ENCODE assay signal across 25 cellular contexts in the genomic region with DNA sequence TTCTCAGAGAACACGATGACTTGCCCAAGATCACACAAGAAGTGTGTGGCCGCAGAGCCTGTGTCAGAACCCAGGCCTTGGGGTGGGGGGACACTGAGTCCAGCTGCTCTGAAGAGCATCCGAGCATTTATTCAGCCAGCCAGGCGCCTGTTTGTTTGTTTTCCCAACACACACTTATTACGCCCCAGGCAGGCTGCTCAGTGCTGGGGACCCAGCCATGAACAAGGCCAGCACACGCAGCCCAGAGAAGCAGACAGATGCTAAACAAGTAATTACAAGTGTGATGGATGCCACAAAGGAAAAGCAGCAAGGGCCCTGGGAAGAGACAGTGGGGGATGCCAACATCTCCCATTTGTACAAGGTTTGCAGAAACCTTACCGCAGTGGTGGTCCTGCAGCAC. TPM values are rescaled to one million over a fixed set of nuclear protein-coding genes. Genes with fewer than 3 reads are reported as not detected.
A peak's percentile ranks its signal among the peaks of the same experiment; 100 is the strongest.
DNase-seq lines count a peak whose midpoint lies in the region; ATAC-seq, FAIRE-seq and TF ChIP-seq lines count a peak whose summit lies in the region.
"Had no signal": no experiment of that assay in that cellular context is flagged by ENCODE, and none has a peak within 500 bp of the region (broad histone marks: within the 10 kb centered on the region; RNA-seq: fewer than 3 reads in every experiment).

No MANE protein-coding gene starts in this region.

- H3K27ac Mint-ChIP-seq in dendritic cell treated with granulocyte-macrophage colony-stimulating factor and Interleukin-4, amounts not matched to agents 40 ng/mL and 50 ng/mL, for 4 days, result peak overlapping the region; percentile 76
- no peak overlapping the region for H3K27ac Mint-ChIP-seq in HFFc6
- H3K27ac Mint-ChIP-seq: activated naive CD4-positive, alpha-beta T cell treated with anti-CD3 and anti-CD28 coated beads, Interleukin-2, amount 10 ng/mL, durations not matched to agents 7 days and 5 days; T-helper 1 cell treated with Interleukin-12 subunit alpha and Interleukin-12 subunit beta and Interleukin-4 antibody, amounts not matched to agents 30 μg/mL and 1 μg/mL, for 36 hours had no signal

- no peaks in the 10 kb centered on the region for H3K9me3 ChIP-seq in small intestine (ENCODE audit: control insufficient read depth, low read depth)
- H3K9me3 ChIP-seq: mucosa of descending colon, psoas muscle, suprapubic skin had no signal

- intact Hi-C loops in dendritic cell treated with granulocyte-macrophage colony-stimulating factor and Interleukin-4, amounts not matched to agents 40 ng/mL and 50 ng/mL, for 4 days (cut with micrococcal nuclease), result no loop called here
- intact Hi-C loops in cardiac septum (cut with DNase I), result no loop called here

- TF ChIP-seq CTCF in HFFc6 (IDR thresholded peaks at IDR 0.05), result no peak

- peaks cover 6% of the 10 kb centered on the region for H3K9me3 Mint-ChIP-seq in dendritic cell treated with granulocyte-macrophage colony-stimulating factor and Interleukin-4, amounts not matched to agents 40 ng/mL and 50 ng/mL, for 4 days
- H3K9me3 Mint-ChIP-seq in HFFc6, result no peaks in the 10 kb centered on the region
- H3K9me3 Mint-ChIP-seq: activated naive CD4-positive, alpha-beta T cell treated with anti-CD3 and anti-CD28 coated beads, Interleukin-2, amount 10 ng/mL, durations not matched to agents 7 days and 5 days; central memory CD8-positive, alpha-beta T cell; neural crest cell; T-helper 1 cell treated with Interleukin-12 subunit alpha and Interleukin-12 subunit beta and Interleukin-4 antibody, amounts not matched to agents 30 μg/mL and 1 μg/mL, for 36 hours had no signal

- H3K27ac ChIP-seq in small intestine (ENCODE audit: low read depth in 1 of 2, low read length in 1 of 2), result peak overlapping the region; percentile 58 to 91
- H3K27ac ChIP-seq: psoas muscle, suprapubic skin had no signal

- no peak overlapping the region for H3K4me3 ChIP-seq in small intestine (ENCODE audit: low read depth in 1 of 2, low read length in 2 of 2)
- H3K4me3 ChIP-seq: BLaER1 treated with 17β-estradiol and CSF1 and Interleukin-3, amounts not matched to agents 10 nM and 100 nM; mucosa of descending colon; psoas muscle; suprapubic skin had no signal

- WGBS in small intestine, 3 donors, result 63 to 81% (median 73%) methylated on average over 7 of the region's 7 CpGs

- peaks cover 0 to 21% of the 10 kb centered on the region in 2 donors for H3K4me1 ChIP-seq in small intestine (ENCODE audit: control insufficient read depth in 2 of 2, insufficient read depth in 1 of 2, low read depth in 1 of 2, low read length in 1 of 2)
- H3K4me1 ChIP-seq: suprapubic skin had no signal

- peaks cover 34% of the 10 kb centered on the region for H3K27me3 Mint-ChIP-seq in dendritic cell treated with granulocyte-macrophage colony-stimulating factor and Interleukin-4, amounts not matched to agents 40 ng/mL and 50 ng/mL, for 4 days
- peaks cover 19% of the 10 kb centered on the region for H3K27me3 Mint-ChIP-seq in HFFc6 (ENCODE audit: insufficient read depth)

- H3K27me3 ChIP-seq in small intestine (ENCODE audit: control insufficient read depth in 2 of 2, insufficient read depth in 2 of 2, low read length in 2 of 2), result no peaks in the 10 kb centered on the region
- H3K27me3 ChIP-seq: suprapubic skin had no signal

- H3K36me3 ChIP-seq in small intestine (ENCODE audit: control insufficient read depth in 2 of 2, insufficient read depth in 2 of 2, low read length in 2 of 2), result no peaks in the 10 kb centered on the region
- H3K36me3 ChIP-seq: BLaER1 treated with 17β-estradiol and CSF1 and Interleukin-3, amounts not matched to agents 10 nM and 100 nM; suprapubic skin had no signal

- no peak overlapping the region for H3K4me3 Mint-ChIP-seq in dendritic cell treated with granulocyte-macrophage colony-stimulating factor and Interleukin-4, amounts not matched to agents 40 ng/mL and 50 ng/mL, for 4 days
- no peak overlapping the region for H3K4me3 Mint-ChIP-seq in HFFc6
- H3K4me3 Mint-ChIP-seq: activated naive CD4-positive, alpha-beta T cell treated with anti-CD3 and anti-CD28 coated beads, Interleukin-2, amount 10 ng/mL, durations not matched to agents 7 days and 5 days; activated T-cell treated with anti-CD3 and anti-CD28 coated beads, Interleukin-2, amount 50 U/mL, for 4 hours; central memory CD8-positive, alpha-beta T cell; neural crest cell; T-helper 1 cell treated with Interleukin-12 subunit alpha and Interleukin-12 subunit beta and Interleukin-4 antibody, amounts not matched to agents 30 μg/mL and 1 μg/mL, for 36 hours had no signal

- H3K4me1 Mint-ChIP-seq in dendritic cell treated with granulocyte-macrophage colony-stimulating factor and Interleukin-4, amounts not matched to agents 40 ng/mL and 50 ng/mL, for 4 days (ENCODE audit: low read depth), result peaks cover 62% of the 10 kb centered on the region
- peaks cover 5% of the 10 kb centered on the region; the same call in 1 of the 2 replicates for H3K4me1 Mint-ChIP-seq in HFFc6 (ENCODE audit: low read depth)
- H3K4me1 Mint-ChIP-seq: activated naive CD4-positive, alpha-beta T cell treated with anti-CD3 and anti-CD28 coated beads, Interleukin-2, amount 10 ng/mL, durations not matched to agents 7 days and 5 days; central memory CD8-positive, alpha-beta T cell had no signal

- no peak for ATAC-seq in GM18907 (IDR thresholded peaks at IDR 0.05; ENCODE audit: unreplicated experiment)
- ATAC-seq: activated T-cell treated with anti-CD3 and anti-CD28 coated beads, Interleukin-2, amount 50 U/mL, for 4 hours; HCT116; mucosa of descending colon; psoas muscle had no signal

- no peaks in the 10 kb centered on the region for H3K36me3 Mint-ChIP-seq in dendritic cell treated with granulocyte-macrophage colony-stimulating factor and Interleukin-4, amounts not matched to agents 40 ng/mL and 50 ng/mL, for 4 days (ENCODE audit: low read depth)
- H3K36me3 Mint-ChIP-seq in HFFc6 (ENCODE audit: low read depth), result no peaks in the 10 kb centered on the region
- H3K36me3 Mint-ChIP-seq: activated naive CD4-positive, alpha-beta T cell treated with anti-CD3 and anti-CD28 coated beads, Interleukin-2, amount 10 ng/mL, durations not matched to agents 7 days and 5 days had no signal

- FAIRE-seq in small intestine (lab: Jason Lieb, UNC), result no peak
- FAIRE-seq: GM12891 had no signal

- peak; percentile 38 to 63 for DNase-seq in NCI-H526 (lab: John Stamatoyannopoulos, UW)
- no peak for DNase-seq in NCI-H526 treated with DMSO at 0.1 percent for 48 hours (lab: John Stamatoyannopoulos, UW)
- DNase-seq in NCI-H2227 treated with DMSO at 0.1 percent for 48 hours (lab: John Stamatoyannopoulos, UW), result peak; percentile 62
- no peak for DNase-seq in small intestine
- no peak for DNase-seq in HFFc6
- DNase-seq in cardiac septum (ENCODE audit: low spot score), result no peak
- DNase-seq: ACHN; activated CD4-positive, alpha-beta T cell treated with anti-CD3 and anti-CD28 coated beads for 4 hours; activated naive CD4-positive, alpha-beta T cell treated with anti-CD3 and anti-CD28 coated beads, Interleukin-2, amount 10 ng/mL, durations not matched to agents 7 days and 5 days; activated T-cell treated with anti-CD3 and anti-CD28 coated beads, Interleukin-2, amount 50 U/mL, for 4 hours; DMS79; foreskin fibroblast; mucosa of descending colon; NK-92 treated with Interleukin-12 subunit alpha and Interleukin-12 subunit beta, amount 100 ng/mL, for 24 hours; psoas muscle; stimulated activated CD4-positive, alpha-beta T cell treated with anti-CD3 and anti-CD28 coated beads, Interleukin-1b, Interleukin-23, amount 100 ng/mL, for 48 hours had no signal

RNA-seq across cellular contexts. Expression of a gene that starts 19.4 kb away (rescaled TPM):
- 10 to 100 TPM; 11.4 to 27.0 (median 17.8) TPM for polyA plus RNA-seq in small intestine
- total RNA-seq in HFFc6 (2021; fragmentation: NEBNext Ultra II Directional; extraction: Animal tissue kit (Norgen Biotek cat#: 25700)), result 10 to 100 TPM; 44.0 to 66.2 (median 47.5) TPM
- 45.8 TPM for total RNA-seq in cardiac septum

Comparison
In these comparisons a context has a peak if more than half of its experiments do, and no peak if none do; other contexts are left out.
1. DNase-seq: peak in NCI-H526 (2 of 2) and NCI-H2227 treated with DMSO at 0.1 percent for 48 hours (single experiment); none in NCI-H526 treated with DMSO at 0.1 percent for 48 hours (single experiment), small intestine (single experiment), HFFc6 (single experiment) and cardiac septum (single experiment).